ENCODE assay signal across 18 cellular contexts in genomic region chr12:26697217-26697616, GRCh38.
A peak's percentile ranks its signal among the peaks of the same experiment; 100 is the strongest.
DNase-seq lines count a peak whose midpoint lies in the region; ATAC-seq, FAIRE-seq and TF ChIP-seq lines count a peak whose summit lies in the region.
"Had no signal": no experiment of that assay in that cellular context is flagged by ENCODE, and none has a peak within 500 bp of the region (broad histone marks: within the 10 kb centered on the region; RNA-seq: fewer than 3 reads in every experiment).

No MANE protein-coding gene starts in this region.

- peak overlapping the region; percentile 25 for H3K27ac Mint-ChIP-seq in activated T-helper 17 cell treated with anti-CD3 and anti-CD28 coated beads, Interleukin-2, amount 50 U/mL, for 72 hours
- no peak overlapping the region for H3K27ac Mint-ChIP-seq in activated T-cell treated with anti-CD3 and anti-CD28 coated beads, Interleukin-2, amount 50 U/mL, for 24 hours
- H3K27ac Mint-ChIP-seq: CD4-positive, alpha-beta T cell had no signal

- no peaks in the 10 kb centered on the region for H3K27me3 ChIP-seq in bronchial epithelial cell (ENCODE audit: control insufficient read depth, insufficient read depth, low read length)
- H3K27me3 ChIP-seq: BE2C, SJCRH30 had no signal

- peaks cover 64% of the 10 kb centered on the region for H3K36me3 Mint-ChIP-seq in activated T-helper 17 cell treated with anti-CD3 and anti-CD28 coated beads, Interleukin-2, amount 50 U/mL, for 72 hours (ENCODE audit: low read depth)
- peaks cover 64% of the 10 kb centered on the region for H3K36me3 Mint-ChIP-seq in activated T-cell treated with anti-CD3 and anti-CD28 coated beads, Interleukin-2, amount 50 U/mL, for 24 hours (ENCODE audit: low read depth)

- TF ChIP-seq CTCF in bronchial epithelial cell (IDR thresholded peaks at IDR 0.05; ENCODE audit: insufficient read depth, low read length, severe bottlenecking) (no peak), fibroblast of pulmonary artery (IDR thresholded peaks at IDR 0.05; ENCODE audit: low read length, missing control alignments) (no peak)

- no peaks in the 10 kb centered on the region for H3K36me3 ChIP-seq in bronchial epithelial cell (ENCODE audit: control insufficient read depth, insufficient read depth, low read length)
- H3K36me3 ChIP-seq: BE2C, SJCRH30 had no signal

- no peak for ATAC-seq in activated T-helper 17 cell treated with anti-CD3 and anti-CD28 coated beads, Interleukin-2, amount 50 U/mL, for 72 hours (replicated peaks)
- ATAC-seq in HG03108 (IDR thresholded peaks at IDR 0.05; ENCODE audit: unreplicated experiment) (no peak), GM21576 (IDR thresholded peaks at IDR 0.05; ENCODE audit: unreplicated experiment) (no peak)
- ATAC-seq: GM12878, PC-3 had no signal

- H3K4me3 Mint-ChIP-seq in activated T-helper 17 cell treated with anti-CD3 and anti-CD28 coated beads, Interleukin-2, amount 50 U/mL, for 72 hours: peak overlapping the region; percentile 21
- no peak overlapping the region for H3K4me3 Mint-ChIP-seq in activated T-cell treated with anti-CD3 and anti-CD28 coated beads, Interleukin-2, amount 50 U/mL, for 24 hours
- H3K4me3 Mint-ChIP-seq: CD4-positive, alpha-beta T cell had no signal

- H3K9me3 Mint-ChIP-seq in activated T-helper 17 cell treated with anti-CD3 and anti-CD28 coated beads, Interleukin-2, amount 50 U/mL, for 72 hours: no peaks in the 10 kb centered on the region
- H3K9me3 Mint-ChIP-seq in activated T-cell treated with anti-CD3 and anti-CD28 coated beads, Interleukin-2, amount 50 U/mL, for 24 hours: no peaks in the 10 kb centered on the region
- H3K9me3 Mint-ChIP-seq: CD4-positive, alpha-beta T cell had no signal

- H3K4me3 ChIP-seq in bronchial epithelial cell (ENCODE audit: low read depth, low read length) (no peak overlapping the region), fibroblast of pulmonary artery (replicated peaks; ENCODE audit: low read depth, low read length) (no peak overlapping the region)
- H3K4me3 ChIP-seq: GM12878, SJCRH30 had no signal

- DNase-seq in bronchial epithelial cell (ENCODE audit: low read depth): peak; percentile 24
- peak; percentile 88 for DNase-seq in fibroblast of pulmonary artery (ENCODE audit: low read depth)
- no peak for DNase-seq in activated T-cell treated with anti-CD3 and anti-CD28 coated beads, Interleukin-2, amount 50 U/mL, for 24 hours
- DNase-seq in HK-2 (ENCODE audit: unreplicated experiment): no peak
- DNase-seq: BE2C; CD4-positive, alpha-beta T cell; DMS53; GOT3; NCI-H1048; NCI-H146; NCI-H2081; NCI-H748 treated with DMSO at 0.1 percent for 48 hours; PC-3; SJCRH30 had no signal

- no peaks in the 10 kb centered on the region for H3K27me3 Mint-ChIP-seq in activated T-helper 17 cell treated with anti-CD3 and anti-CD28 coated beads, Interleukin-2, amount 50 U/mL, for 72 hours
- no peaks in the 10 kb centered on the region for H3K27me3 Mint-ChIP-seq in activated T-cell treated with anti-CD3 and anti-CD28 coated beads, Interleukin-2, amount 50 U/mL, for 24 hours
- H3K27me3 Mint-ChIP-seq: CD4-positive, alpha-beta T cell had no signal

- no peak for FAIRE-seq in bronchial epithelial cell (lab: Jason Lieb, UNC)
- FAIRE-seq: GM12878 had no signal

- H3K4me1 Mint-ChIP-seq in activated T-helper 17 cell treated with anti-CD3 and anti-CD28 coated beads, Interleukin-2, amount 50 U/mL, for 72 hours: peaks cover 15% of the 10 kb centered on the region
- peaks cover 4% of the 10 kb centered on the region for H3K4me1 Mint-ChIP-seq in activated T-cell treated with anti-CD3 and anti-CD28 coated beads, Interleukin-2, amount 50 U/mL, for 24 hours (ENCODE audit: low read depth)

Comparison
In these comparisons a context has a peak if more than half of its experiments do, and no peak if none do; other contexts are left out.
1. DNase-seq: peak in bronchial epithelial cell (single experiment) and fibroblast of pulmonary artery (single experiment); none in activated T-cell treated with anti-CD3 and anti-CD28 coated beads, Interleukin-2, amount 50 U/mL, for 24 hours (single experiment) and HK-2 (single experiment).